In genomic region chr16:17342031-17342430, GRCh38 we compare ENCODE assay signal across 10 cellular contexts.
DNase-seq lines count a peak whose midpoint lies in the region; ATAC-seq and TF ChIP-seq lines count a peak whose summit lies in the region.
"Had no signal": no experiment of that assay in that cellular context is flagged by ENCODE, and none has a peak within 500 bp of the region (broad histone marks: within the 10 kb centered on the region; RNA-seq: fewer than 3 reads in every experiment).

No MANE protein-coding gene starts in this region.

- peak overlapping the region; percentile 27 for H3K4me3 Mint-ChIP-seq in memory B cell

- peaks cover 7% of the 10 kb centered on the region for H3K36me3 Mint-ChIP-seq in memory B cell

- CTCF ChIA-PET in HEK293T (lab: Yijun Ruan, JAX), result no interaction called here

- peak; percentile 74 for DNase-seq in CD1c-positive myeloid dendritic cell (ENCODE audit: extremely low spot score)
- DNase-seq in Kasumi-1 (lab: John Stamatoyannopoulos, UW), result peak; percentile 58 to 60
- peak; percentile 60 for DNase-seq in UCSD-AML1 (lab: John Stamatoyannopoulos, UW; ENCODE audit: unreplicated experiment)
- no peak for DNase-seq in memory B cell (ENCODE audit: low spot score in 2 of 2)
- no peak for DNase-seq in HEK293T (ENCODE audit: extremely low spot score)
- no peak for DNase-seq in HT-29 (ENCODE audit: low spot score)
- DNase-seq in dermis blood vessel endothelial cell, result no peak
- DNase-seq: NCI-H2227 treated with DMSO at 0.1 percent for 48 hours had no signal

- H3K9me3 Mint-ChIP-seq in memory B cell, result peaks cover 2% of the 10 kb centered on the region

- POLR2A ChIA-PET in HEK293T (lab: Yijun Ruan, JAX), result no interaction called here

- H3K27ac Mint-ChIP-seq in memory B cell, result peak overlapping the region; percentile 72

- H3K27me3 Mint-ChIP-seq in memory B cell, result no peaks in the 10 kb centered on the region

- peaks cover 44% of the 10 kb centered on the region for H3K4me1 Mint-ChIP-seq in memory B cell

- peak; percentile 50 for ATAC-seq in memory B cell (ENCODE audit: low read depth)
- ATAC-seq in SK-N-SH treated with all-trans-retinoic acid at 6 μM for 48 hours, result no peak
- ATAC-seq: esophagus mucosa had no signal

TF ChIP-seq in HEK293T, 16 proteins besides CTCF, POLR2A, EP300 and RAD21:
- no peak for TF ChIP-seq CTBP1 (IDR thresholded peaks at IDR 0.05; ENCODE audit: borderline replicate concordance)
- no peak for TF ChIP-seq TARDBP (IDR thresholded peaks at IDR 0.05)
- no peak for TF ChIP-seq FOXM1 (IDR thresholded peaks at IDR 0.05; ENCODE audit: borderline replicate concordance)
- no peak for TF ChIP-seq BHLHE40 (IDR thresholded peaks at IDR 0.05; ENCODE audit: borderline replicate concordance)
- no peak for TF ChIP-seq ELF4 (IDR thresholded peaks at IDR 0.05)
- TF ChIP-seq SP1 (IDR thresholded peaks at IDR 0.05), result no peak
- TF ChIP-seq HDGF (IDR thresholded peaks at IDR 0.05; ENCODE audit: borderline replicate concordance), result no peak
- TF ChIP-seq FOXK2 (IDR thresholded peaks at IDR 0.05), result no peak

TF ChIP-seq in SK-N-SH treated with all-trans-retinoic acid at 6 μM for 48 hours, 23 proteins besides CTCF, POLR2A, EP300 and RAD21:
- TF ChIP-seq PATZ1 (CRISPR knock-in tag; IDR thresholded peaks at IDR 0.05; ENCODE audit: borderline replicate concordance) (no peak), OSR1 (CRISPR knock-in tag; IDR thresholded peaks at IDR 0.05) (no peak), RARB (CRISPR knock-in tag; IDR thresholded peaks at IDR 0.05) (no peak), ZNF70 (CRISPR knock-in tag; IDR thresholded peaks at IDR 0.05) (no peak), ZNF8 (CRISPR knock-in tag; IDR thresholded peaks at IDR 0.05) (no peak), ISL1 (CRISPR knock-in tag; IDR thresholded peaks at IDR 0.05) (no peak), GLIS3 (CRISPR knock-in tag; IDR thresholded peaks at IDR 0.05) (no peak), ARNTL (CRISPR knock-in tag; IDR thresholded peaks at IDR 0.05; ENCODE audit: borderline replicate concordance, low read depth) (no peak)

Comparison
In these comparisons a context has a peak if more than half of its experiments do, and no peak if none do; other contexts are left out.
1. DNase-seq: peak in CD1c-positive myeloid dendritic cell (single experiment), Kasumi-1 (2 of 2) and UCSD-AML1 (single experiment); none in memory B cell (0 of 2), HEK293T (single experiment), HT-29 (single experiment) and dermis blood vessel endothelial cell (single experiment).